ENCODE assay signal across 1 cellular context in genomic region chr16:69108905-69109252, GRCh38.
TF ChIP-seq lines count a peak whose summit lies in the region.

No MANE protein-coding gene starts in this region.

TF ChIP-seq in HCT116, 20 proteins besides CTCF, POLR2A, EP300 and RAD21:
- TF ChIP-seq YY1 (IDR thresholded peaks at IDR 0.05; ENCODE audit: extremely low read depth, insufficient replicate concordance, low read depth, low read length) (no peak), ZNF274 (IDR thresholded peaks at IDR 0.05; ENCODE audit: low read depth, low read length) (no peak), CBX3 (IDR thresholded peaks at IDR 0.05; ENCODE audit: low read depth) (no peak), CEBPB (IDR thresholded peaks at IDR 0.05; ENCODE audit: low read depth) (no peak), ZFX (IDR thresholded peaks at IDR 0.05) (no peak), TCF7L2 (IDR thresholded peaks at IDR 0.05; ENCODE audit: borderline replicate concordance, extremely low read depth, insufficient read depth, insufficient read length) (no peak), EZH2phosphoT487 (IDR thresholded peaks at IDR 0.05; ENCODE audit: borderline replicate concordance) (no peak), SIN3A (IDR thresholded peaks at IDR 0.05; ENCODE audit: low read depth) (no peak), ELF1 (IDR thresholded peaks at IDR 0.05; ENCODE audit: borderline replicate concordance, low read depth) (no peak), FOSL1 (IDR thresholded peaks at IDR 0.05; ENCODE audit: low read depth) (no peak), JUND (IDR thresholded peaks at IDR 0.05) (no peak), POLR2AphosphoS5 (IDR thresholded peaks at IDR 0.05; ENCODE audit: low read depth, low read length) (no peak)
- TF ChIP-seq, protein P1, sequence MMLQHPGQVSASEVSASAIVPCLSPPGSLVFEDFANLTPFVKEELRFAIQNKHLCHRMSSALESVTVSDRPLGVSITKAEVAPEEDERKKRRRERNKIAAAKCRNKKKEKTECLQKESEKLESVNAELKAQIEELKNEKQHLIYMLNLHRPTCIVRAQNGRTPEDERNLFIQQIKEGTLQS (IDR thresholded peaks at IDR 0.05) = no peak
- TF ChIP-seq, protein P2, sequence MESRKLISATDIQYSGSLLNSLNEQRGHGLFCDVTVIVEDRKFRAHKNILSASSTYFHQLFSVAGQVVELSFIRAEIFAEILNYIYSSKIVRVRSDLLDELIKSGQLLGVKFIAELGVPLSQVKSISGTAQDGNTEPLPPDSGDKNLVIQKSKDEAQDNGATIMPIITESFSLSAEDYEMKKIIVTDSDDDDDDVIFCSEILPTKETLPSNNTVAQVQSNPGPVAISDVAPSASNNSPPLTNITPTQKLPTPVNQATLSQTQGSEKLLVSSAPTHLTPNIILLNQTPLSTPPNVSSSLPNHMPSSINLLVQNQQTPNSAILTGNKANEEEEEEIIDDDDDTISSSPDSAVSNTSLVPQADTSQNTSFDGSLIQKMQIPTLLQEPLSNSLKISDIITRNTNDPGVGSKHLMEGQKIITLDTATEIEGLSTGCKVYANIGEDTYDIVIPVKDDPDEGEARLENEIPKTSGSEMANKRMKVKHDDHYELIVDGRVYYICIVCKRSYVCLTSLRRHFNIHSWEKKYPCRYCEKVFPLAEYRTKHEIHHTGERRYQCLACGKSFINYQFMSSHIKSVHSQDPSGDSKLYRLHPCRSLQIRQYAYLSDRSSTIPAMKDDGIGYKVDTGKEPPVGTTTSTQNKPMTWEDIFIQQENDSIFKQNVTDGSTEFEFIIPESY (IDR thresholded peaks at IDR 0.05; ENCODE audit: extremely low read depth, insufficient replicate concordance, low read length) = no peak
- TF ChIP-seq, protein P3, sequence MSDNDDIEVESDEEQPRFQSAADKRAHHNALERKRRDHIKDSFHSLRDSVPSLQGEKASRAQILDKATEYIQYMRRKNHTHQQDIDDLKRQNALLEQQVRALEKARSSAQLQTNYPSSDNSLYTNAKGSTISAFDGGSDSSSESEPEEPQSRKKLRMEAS (IDR thresholded peaks at IDR 0.05) = no peak
